In genomic region chr2:225002656-225003045, GRCh38 we compare ENCODE assay signal across 8 cellular contexts. TPM values are rescaled to one million over a fixed set of nuclear protein-coding genes. Genes with fewer than 3 reads are reported as not detected.
DNase-seq lines count a peak whose midpoint lies in the region; ATAC-seq, FAIRE-seq and TF ChIP-seq lines count a peak whose summit lies in the region.

No MANE protein-coding gene starts in this region.

- intact Hi-C loops in transverse colon (cut with DNase I; ENCODE audit: low total_unique reads), result no loop called here
- intact Hi-C loops in esophagus squamous epithelium (cut with DNase I), result no loop called here

- H3K9me3 ChIP-seq in transverse colon, result no peaks in the 10 kb centered on the region
- no peaks in the 10 kb centered on the region for H3K9me3 ChIP-seq in esophagus squamous epithelium

- H3K36me3 ChIP-seq in transverse colon (no peaks in the 10 kb centered on the region), esophagus squamous epithelium (no peaks in the 10 kb centered on the region)

- no peak overlapping the region for H3K4me3 ChIP-seq in transverse colon
- no peak overlapping the region for H3K4me3 ChIP-seq in esophagus squamous epithelium

- in situ Hi-C loops in transverse colon (cut with MboI; ENCODE audit: low pct_ligation_motif_present in 1 of 4, low pct_unique_long_range_greater_than_20kb in 1 of 4, low sequenced_read_pairs in 3 of 4), result loop anchor here in 1 of 4 donors (10.0 kb wide), 1 partner anchor 208 kb away; no protein-coding TSS in a partner anchor

- no peaks in the 10 kb centered on the region for H3K27me3 ChIP-seq in transverse colon
- H3K27me3 ChIP-seq in esophagus squamous epithelium, result no peaks in the 10 kb centered on the region

- peaks cover 0 to 4% (median 2%) of the 10 kb centered on the region in 4 donors for H3K4me1 ChIP-seq in transverse colon
- H3K4me1 ChIP-seq in esophagus squamous epithelium, result peaks cover 0 to 20% (median 3%) of the 10 kb centered on the region in 3 donors

- DNase-seq in A172 (ENCODE audit: low spot score), result peak; percentile 33
- peak; percentile 91 for DNase-seq in RCC 7860 (ENCODE audit: low spot score)
- peak; percentile 82 for DNase-seq in kidney glomerular epithelial cell (lab: John Stamatoyannopoulos, UW)
- DNase-seq in transverse colon, result no peak
- no peak for DNase-seq in esophagus squamous epithelium (lab: John Stamatoyannopoulos, UW)
- no peak for DNase-seq in D721Med (ENCODE audit: insufficient read length, low spot score)

- no peak for TF ChIP-seq CTCF in transverse colon (IDR thresholded peaks at IDR 0.05)
- TF ChIP-seq CTCF in esophagus squamous epithelium (IDR thresholded peaks at IDR 0.05), result no peak
- TF ChIP-seq CTCF in D721Med (IDR thresholded peaks at IDR 0.05; ENCODE audit: insufficient read depth, missing control alignments), result no peak

- peak; percentile 94 for ATAC-seq in GM18511 (IDR thresholded peaks at IDR 0.05; ENCODE audit: unreplicated experiment)
- peak; percentile 75 for ATAC-seq in HG02938 (IDR thresholded peaks at IDR 0.05; ENCODE audit: unreplicated experiment)

- H3K27ac ChIP-seq in transverse colon (no peak overlapping the region), esophagus squamous epithelium (no peak overlapping the region)

- FAIRE-seq in RCC 7860 (lab: Jason Lieb, UNC), result peak; percentile 91
- FAIRE-seq in D721Med (lab: Jason Lieb, UNC), result no peak

- no peak for TF ChIP-seq EP300 in transverse colon (IDR thresholded peaks at IDR 0.05; ENCODE audit: low read depth)

- WGBS in transverse colon (ENCODE audit: low coverage in 1 of 2), 2 donors, result 38 to 52% methylated on average over 4 to 5 of the region's 5 CpGs
- 55 to 67% methylated on average over 5 of the region's 5 CpGs for WGBS in esophagus squamous epithelium, 2 donors

- TF ChIP-seq POLR2A in transverse colon (IDR thresholded peaks at IDR 0.05) (no peak), esophagus squamous epithelium (IDR thresholded peaks at IDR 0.05) (no peak)

RNA-seq across cellular contexts. Expression of gene DOCK10, which starts 39.6 kb away (rescaled TPM):
- total RNA-seq in A172 (2014; rRNA removed; shearing (Covaris generic)), result 22.7 and 37.5 TPM in 2 replicates
- 10 to 100 TPM in 2 of 4 donors, 1 to 10 TPM in 2; 5.2 to 64.7 (median 14.5) TPM for total RNA-seq in transverse colon
- total RNA-seq in esophagus squamous epithelium, result 10 to 100 TPM in 3 of 4 donors, 1 to 10 TPM in 1; 9.2 to 16.6 (median 11.7) TPM

Comparison
In these comparisons a context has a peak if more than half of its experiments do, and no peak if none do; other contexts are left out.
1. DNase-seq: peak in A172 (single experiment), RCC 7860 (single experiment) and kidney glomerular epithelial cell (single experiment); none in transverse colon (single experiment), esophagus squamous epithelium (single experiment) and D721Med (single experiment).